15 cellular contexts compared by ENCODE assay signal in genomic region chr1:156516821-156517220, GRCh38. TPM values are rescaled to one million over a fixed set of nuclear protein-coding genes. Genes with fewer than 3 reads are reported as not detected.
DNase-seq lines count a peak whose midpoint lies in the region; ATAC-seq and TF ChIP-seq lines count a peak whose summit lies in the region.
"Had no signal": no experiment of that assay in that cellular context is flagged by ENCODE, and none has a peak within 500 bp of the region (broad histone marks: within the 10 kb centered on the region; RNA-seq: fewer than 3 reads in every experiment).

No MANE protein-coding gene starts in this region.

- intact Hi-C loops in activated CD4-positive, alpha-beta memory T cell treated with anti-CD3 and anti-CD28 coated beads for 36 hours (cut with micrococcal nuclease): no loop called here

- H3K9me3 Mint-ChIP-seq in endothelial cell (ENCODE audit: unreplicated experiment): no peaks in the 10 kb centered on the region
- peaks cover 2% of the 10 kb centered on the region for H3K9me3 Mint-ChIP-seq in activated CD4-positive, alpha-beta memory T cell treated with anti-CD3 and anti-CD28 coated beads for 36 hours
- H3K9me3 Mint-ChIP-seq: CD4-positive, alpha-beta memory T cell; GM23338 had no signal

- H3K36me3 Mint-ChIP-seq in endothelial cell (ENCODE audit: low read depth, unreplicated experiment): no peaks in the 10 kb centered on the region
- no peaks in the 10 kb centered on the region for H3K36me3 Mint-ChIP-seq in activated CD4-positive, alpha-beta memory T cell treated with anti-CD3 and anti-CD28 coated beads for 36 hours
- H3K36me3 Mint-ChIP-seq: CD4-positive, alpha-beta memory T cell had no signal

- H3K4me3 Mint-ChIP-seq in endothelial cell (ENCODE audit: unreplicated experiment): no peak overlapping the region
- no peak overlapping the region for H3K4me3 Mint-ChIP-seq in activated CD4-positive, alpha-beta memory T cell treated with anti-CD3 and anti-CD28 coated beads for 36 hours
- H3K4me3 Mint-ChIP-seq: CD14-positive monocyte; CD4-positive, alpha-beta memory T cell; GM23338 had no signal

- no peak for TF ChIP-seq CTCF in endothelial cell (IDR thresholded peaks at IDR 0.05; ENCODE audit: unreplicated experiment)

- no peaks in the 10 kb centered on the region for H3K27me3 Mint-ChIP-seq in endothelial cell (ENCODE audit: unreplicated experiment)
- H3K27me3 Mint-ChIP-seq in activated CD4-positive, alpha-beta memory T cell treated with anti-CD3 and anti-CD28 coated beads for 36 hours: peaks cover 5% of the 10 kb centered on the region

- POLR2A ChIA-PET in activated CD4-positive, alpha-beta memory T cell treated with anti-CD3 and anti-CD28 coated beads for 36 hours (lab: Charles Lee): interaction anchor here (0.5 kb wide), 1 partner anchor 15 kb away, joined by 3 read pairs; no protein-coding TSS in a partner anchor

- H3K27ac Mint-ChIP-seq in endothelial cell (ENCODE audit: unreplicated experiment): peak overlapping the region; percentile 3
- H3K27ac Mint-ChIP-seq in activated CD4-positive, alpha-beta memory T cell treated with anti-CD3 and anti-CD28 coated beads for 36 hours: no peak overlapping the region
- H3K27ac Mint-ChIP-seq: CD4-positive, alpha-beta memory T cell; GM23338 had no signal

- H3K4me1 Mint-ChIP-seq in endothelial cell (ENCODE audit: unreplicated experiment): no peaks in the 10 kb centered on the region
- peaks cover 9% of the 10 kb centered on the region for H3K4me1 Mint-ChIP-seq in activated CD4-positive, alpha-beta memory T cell treated with anti-CD3 and anti-CD28 coated beads for 36 hours (ENCODE audit: low read depth)
- H3K4me1 Mint-ChIP-seq: GM23338 had no signal

- CTCF ChIA-PET in activated CD4-positive, alpha-beta memory T cell treated with anti-CD3 and anti-CD28 coated beads for 36 hours (lab: Charles Lee): interaction anchor here (0.6 to 1.2 kb wide), 3 partner anchors 15 to 131 kb away, joined by 3 read pairs; no protein-coding TSS in a partner anchor

- DNase-seq in NCI-H524 (lab: John Stamatoyannopoulos, UW) (peak; percentile 39 to 72), NCI-H524 treated with DMSO at 0.1 percent for 48 hours (lab: John Stamatoyannopoulos, UW) (no peak), OCI-M1 (lab: John Stamatoyannopoulos, UW) (peak; percentile 51), endothelial cell (ENCODE audit: low spot score) (no peak)
- no peak for DNase-seq in activated CD4-positive, alpha-beta memory T cell treated with anti-CD3 and anti-CD28 coated beads for 36 hours
- DNase-seq: 8988T; CD4-positive, alpha-beta memory T cell; DMS153; DMS79; GF-D8 had no signal

- ATAC-seq in GM21423 (IDR thresholded peaks at IDR 0.05; ENCODE audit: unreplicated experiment) (no peak), HG02571 (IDR thresholded peaks at IDR 0.05; ENCODE audit: unreplicated experiment) (no peak)
- ATAC-seq: GM23338, HCT116 had no signal

RNA-seq across cellular contexts. Expression of gene MEF2D, which starts 16.2 kb away (rescaled TPM):
- 45.2 TPM for total RNA-seq in endothelial cell (ENCODE audit: unreplicated experiment)
- total RNA-seq in activated CD4-positive, alpha-beta memory T cell treated with anti-CD3 and anti-CD28 coated beads for 36 hours: 10 to 100 TPM; 35.9 to 39.7 TPM

RNA-seq across cellular contexts. Expression of gene IQGAP3, which starts 55.5 kb away (rescaled TPM):
- 13.1 TPM for total RNA-seq in endothelial cell (ENCODE audit: unreplicated experiment)
- total RNA-seq in activated CD4-positive, alpha-beta memory T cell treated with anti-CD3 and anti-CD28 coated beads for 36 hours: 10 to 100 TPM; 16.9 to 19.3 TPM
- total RNA-seq: CD4-positive, alpha-beta memory T cell had no signal

Comparison
In these comparisons a context has a peak if more than half of its experiments do, and no peak if none do; other contexts are left out.
1. DNase-seq: peak in NCI-H524 (2 of 2) and OCI-M1 (single experiment); none in NCI-H524 treated with DMSO at 0.1 percent for 48 hours (single experiment), endothelial cell (single experiment) and activated CD4-positive, alpha-beta memory T cell treated with anti-CD3 and anti-CD28 coated beads for 36 hours (single experiment).